Comparison of ENCODE assay signal across 8 cellular contexts in genomic region chr1:109983380-109984189, GRCh38. TPM values are rescaled to one million over a fixed set of nuclear protein-coding genes. Genes with fewer than 3 reads are reported as not detected.
DNase-seq lines count a peak whose midpoint lies in the region; ATAC-seq and TF ChIP-seq lines count a peak whose summit lies in the region.

No MANE protein-coding gene starts in this region.

- in situ Hi-C loops in gastrocnemius medialis (cut with MboI; ENCODE audit: low sequenced_read_pairs in 4 of 4): loop anchor here (5.0 to 10.0 kb wide), 8 partner anchors 66 to 439 kb away; partner anchors contain the start of genes GNAI3 (in 2 of the 4) and GSTM2 (in 1 of the 4)

- H3K4me1 ChIP-seq in left ventricle myocardium inferior (peaks cover 74% of the 10 kb centered on the region), gastrocnemius medialis (peaks cover 43 to 56% of the 10 kb centered on the region in 2 donors)

- H3K36me3 ChIP-seq in left ventricle myocardium inferior: no peaks in the 10 kb centered on the region
- no peaks in the 10 kb centered on the region for H3K36me3 ChIP-seq in gastrocnemius medialis

- TF ChIP-seq CTCF in VCaP (conservative IDR thresholded peaks at IDR 0.05) (no peak), left ventricle myocardium inferior (IDR thresholded peaks at IDR 0.05; ENCODE audit: borderline replicate concordance) (no peak), gastrocnemius medialis (IDR thresholded peaks at IDR 0.05 in 4 of 5, conservative IDR thresholded peaks at IDR 0.05 in 1 of 5) (no peak)

- H3K9me3 ChIP-seq in left ventricle myocardium inferior (replicated peaks) (no peaks in the 10 kb centered on the region), gastrocnemius medialis (no peaks in the 10 kb centered on the region)

- H3K4me3 ChIP-seq in left ventricle myocardium inferior: no peak overlapping the region
- H3K4me3 ChIP-seq in gastrocnemius medialis: no peak overlapping the region

- TF ChIP-seq POLR2A in gastrocnemius medialis (IDR thresholded peaks at IDR 0.05): no peak

- H3K27me3 ChIP-seq in left ventricle myocardium inferior (ENCODE audit: low read depth): no peaks in the 10 kb centered on the region
- H3K27me3 ChIP-seq in gastrocnemius medialis: no peaks in the 10 kb centered on the region

- DNase-seq in EH (ENCODE audit: low read depth) (peak; percentile 51), left ventricle myocardium inferior (no peak), gastrocnemius medialis (peak in 1 of 2 donors; percentile 56), AG08396 (ENCODE audit: low spot score) (no peak), NCI-H446 (lab: John Stamatoyannopoulos, UW) (no peak), amniotic stem cell (lab: John Stamatoyannopoulos, UW) (no peak)
- no peak for DNase-seq in activated CD4-positive, alpha-beta T cell treated with anti-CD3 and anti-CD28 coated beads, Interleukin-2, amount 50 U/mL, for 48 hours

- H3K27ac ChIP-seq in VCaP (peak overlapping the region; percentile 87; the same call in 1 of the 2 replicates), left ventricle myocardium inferior (replicated peaks) (peak overlapping the region; percentile 98), gastrocnemius medialis (peak overlapping the region; percentile 64 to 99 (median 96))

- intact Hi-C loops in left ventricle myocardium inferior (cut with micrococcal nuclease): loop anchor here (2.0 to 10.0 kb wide), 3 partner anchors 191 to 439 kb away; partner anchors contain the start of gene GNAI3
- intact Hi-C loops in gastrocnemius medialis (cut with DNase I; ENCODE audit: low total_unique reads): loop anchor here (1.0 to 5.0 kb wide), 7 partner anchors 61 to 435 kb away; partner anchors contain the start of genes CSF1 and GNAI3

- ATAC-seq in gastrocnemius medialis: peak in 1 of 2 donors; percentile 5

RNA-seq across cellular contexts. Expression of gene AHCYL1, which starts 1.0 kb away (rescaled TPM):
- total RNA-seq in left ventricle myocardium inferior (45.2 TPM), gastrocnemius medialis (100 to 1,000 TPM in 1 of 4 donors, 10 to 100 TPM in 3; 42.3 to 109 (median 69.6) TPM)

RNA-seq across cellular contexts. Expression of gene STRIP1, which starts 50.8 kb away (rescaled TPM):
- total RNA-seq in left ventricle myocardium inferior: 18.1 TPM
- total RNA-seq in gastrocnemius medialis: 10 to 100 TPM; 17.9 to 31.4 (median 20.7) TPM
